In the genomic region with DNA sequence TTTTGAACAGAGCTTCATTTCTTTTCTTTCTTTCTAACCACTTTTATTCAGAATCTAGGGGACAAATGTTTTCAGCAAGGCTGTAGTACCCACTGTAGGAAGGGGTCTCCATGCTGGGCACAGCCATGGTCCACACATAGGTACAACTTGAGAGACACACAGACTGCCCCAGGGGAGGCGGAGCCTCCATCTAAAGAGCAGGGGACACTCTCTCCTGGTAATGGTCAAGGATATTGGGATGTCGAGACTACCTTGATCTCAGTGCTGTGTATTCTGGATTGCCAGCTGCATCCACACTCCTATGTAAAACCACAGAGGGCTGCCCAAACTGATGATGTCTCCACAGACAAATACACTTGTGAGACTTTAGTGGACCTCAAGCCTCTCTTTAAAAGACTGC, we compare ENCODE assay signal across 19 cellular contexts. TPM values are rescaled to one million over a fixed set of nuclear protein-coding genes. Genes with fewer than 3 reads are reported as not detected.
A peak's percentile ranks its signal among the peaks of the same experiment; 100 is the strongest.
DNase-seq lines count a peak whose midpoint lies in the region; ATAC-seq, FAIRE-seq and TF ChIP-seq lines count a peak whose summit lies in the region.
"Had no signal": no experiment of that assay in that cellular context is flagged by ENCODE, and none has a peak within 500 bp of the region (broad histone marks: within the 10 kb centered on the region; RNA-seq: fewer than 3 reads in every experiment).

No MANE protein-coding gene starts in this region.

- no peak for DNase-seq in activated naive CD4-positive, alpha-beta T cell treated with anti-CD3 and anti-CD28 coated beads, Interleukin-2, amount 50 U/mL, for 16 hours
- DNase-seq in activated CD8-positive, alpha-beta T cell treated with anti-CD3 and anti-CD28 coated beads, Interleukin-2, amount 10 ng/mL, durations not matched to agents 7 days and 5 days, result no peak
- DNase-seq in memory B cell (ENCODE audit: low spot score in 2 of 2) (no peak), urothelium cell line (ENCODE audit: low spot score) (no peak), NCI-H2171 (lab: John Stamatoyannopoulos, UW) (no peak), NCI-H446 treated with DMSO at 0.1 percent for 48 hours (lab: John Stamatoyannopoulos, UW) (no peak)
- DNase-seq: activated CD4-positive, CD25-positive, alpha-beta regulatory T cell treated with anti-CD3 and anti-CD28 coated beads, Interleukin-2, amount 50 U/mL, for 72 hours; amniotic stem cell; Calu3; caudate nucleus; GF-D8; H7; hippocampal formation; NCI-H187 treated with DMSO at 0.1 percent for 48 hours; NCI-H446; SHP77 had no signal

- H3K4me1 Mint-ChIP-seq in activated naive CD4-positive, alpha-beta T cell treated with anti-CD3 and anti-CD28 coated beads, Interleukin-2, amount 50 U/mL, for 24 hours, result peaks cover 83% of the 10 kb centered on the region
- H3K4me1 Mint-ChIP-seq in activated CD8-positive, alpha-beta T cell treated with anti-CD3 and anti-CD28 coated beads, Interleukin-2, amount 10 ng/mL, durations not matched to agents 7 days and 5 days (ENCODE audit: low read depth), result peaks cover 96% of the 10 kb centered on the region
- H3K4me1 Mint-ChIP-seq in memory B cell, result peaks cover 52% of the 10 kb centered on the region

- H3K27me3 Mint-ChIP-seq in activated naive CD4-positive, alpha-beta T cell treated with anti-CD3 and anti-CD28 coated beads, Interleukin-2, amount 50 U/mL, for 24 hours, result no peaks in the 10 kb centered on the region
- no peaks in the 10 kb centered on the region for H3K27me3 Mint-ChIP-seq in activated CD8-positive, alpha-beta T cell treated with anti-CD3 and anti-CD28 coated beads, Interleukin-2, amount 10 ng/mL, durations not matched to agents 7 days and 5 days (ENCODE audit: low read depth)
- no peaks in the 10 kb centered on the region for H3K27me3 Mint-ChIP-seq in memory B cell

- no peaks in the 10 kb centered on the region for H3K36me3 Mint-ChIP-seq in activated naive CD4-positive, alpha-beta T cell treated with anti-CD3 and anti-CD28 coated beads, Interleukin-2, amount 50 U/mL, for 24 hours
- peaks cover 24% of the 10 kb centered on the region for H3K36me3 Mint-ChIP-seq in activated CD8-positive, alpha-beta T cell treated with anti-CD3 and anti-CD28 coated beads, Interleukin-2, amount 10 ng/mL, durations not matched to agents 7 days and 5 days (ENCODE audit: low read depth)
- peaks cover 2% of the 10 kb centered on the region for H3K36me3 Mint-ChIP-seq in memory B cell

- H3K4me3 Mint-ChIP-seq in activated naive CD4-positive, alpha-beta T cell treated with anti-CD3 and anti-CD28 coated beads, Interleukin-2, amount 50 U/mL, for 24 hours, result no peak overlapping the region
- peak overlapping the region; percentile 97 for H3K4me3 Mint-ChIP-seq in activated CD8-positive, alpha-beta T cell treated with anti-CD3 and anti-CD28 coated beads, Interleukin-2, amount 10 ng/mL, durations not matched to agents 7 days and 5 days
- H3K4me3 Mint-ChIP-seq in memory B cell, result peak overlapping the region; percentile 52

- H3K27ac Mint-ChIP-seq in activated naive CD4-positive, alpha-beta T cell treated with anti-CD3 and anti-CD28 coated beads, Interleukin-2, amount 50 U/mL, for 24 hours, result peak overlapping the region; percentile 86
- H3K27ac Mint-ChIP-seq in activated CD8-positive, alpha-beta T cell treated with anti-CD3 and anti-CD28 coated beads, Interleukin-2, amount 10 ng/mL, durations not matched to agents 7 days and 5 days, result peak overlapping the region; percentile 89
- H3K27ac Mint-ChIP-seq in memory B cell, result peak overlapping the region; percentile 99

- peak; percentile 35 for FAIRE-seq in urothelium cell line (lab: Jason Lieb, UNC)

- CTCF ChIA-PET in activated CD8-positive, alpha-beta T cell treated with anti-CD3 and anti-CD28 coated beads, Interleukin-2, amount 10 ng/mL, durations not matched to agents 7 days and 5 days (lab: Charles Lee), result interaction anchor here (0.7 to 7.2 kb wide), 9 partner anchors 10 to 347 kb away, joined by 3 to 114 read pairs (median 5); a partner anchor contains a TSS

- H3K9me3 Mint-ChIP-seq in activated naive CD4-positive, alpha-beta T cell treated with anti-CD3 and anti-CD28 coated beads, Interleukin-2, amount 50 U/mL, for 24 hours, result no peaks in the 10 kb centered on the region
- no peaks in the 10 kb centered on the region for H3K9me3 Mint-ChIP-seq in activated CD8-positive, alpha-beta T cell treated with anti-CD3 and anti-CD28 coated beads, Interleukin-2, amount 10 ng/mL, durations not matched to agents 7 days and 5 days (ENCODE audit: insufficient read depth)
- no peaks in the 10 kb centered on the region for H3K9me3 Mint-ChIP-seq in memory B cell

- no peak for ATAC-seq in activated CD8-positive, alpha-beta T cell treated with anti-CD3 and anti-CD28 coated beads, Interleukin-2, amount 10 ng/mL, durations not matched to agents 7 days and 5 days
- ATAC-seq in memory B cell (ENCODE audit: low read depth) (no peak), SK-N-SH treated with all-trans-retinoic acid at 6 μM for 48 hours (no peak)

- POLR2A ChIA-PET in activated CD8-positive, alpha-beta T cell treated with anti-CD3 and anti-CD28 coated beads, Interleukin-2, amount 10 ng/mL, durations not matched to agents 7 days and 5 days (lab: Charles Lee), result interaction anchor here (0.6 to 2.4 kb wide), 4 partner anchors 74 to 516 kb away, joined by 3 to 5 read pairs (median 4); a partner anchor contains a TSS

TF ChIP-seq in SK-N-SH treated with all-trans-retinoic acid at 6 μM for 48 hours, 23 proteins besides CTCF, POLR2A, EP300 and RAD21:
- no peak for TF ChIP-seq BACH2 (CRISPR knock-in tag; IDR thresholded peaks at IDR 0.05; ENCODE audit: borderline replicate concordance)
- no peak for TF ChIP-seq ZFP30 (CRISPR knock-in tag; IDR thresholded peaks at IDR 0.05)
- TF ChIP-seq, protein P1, sequence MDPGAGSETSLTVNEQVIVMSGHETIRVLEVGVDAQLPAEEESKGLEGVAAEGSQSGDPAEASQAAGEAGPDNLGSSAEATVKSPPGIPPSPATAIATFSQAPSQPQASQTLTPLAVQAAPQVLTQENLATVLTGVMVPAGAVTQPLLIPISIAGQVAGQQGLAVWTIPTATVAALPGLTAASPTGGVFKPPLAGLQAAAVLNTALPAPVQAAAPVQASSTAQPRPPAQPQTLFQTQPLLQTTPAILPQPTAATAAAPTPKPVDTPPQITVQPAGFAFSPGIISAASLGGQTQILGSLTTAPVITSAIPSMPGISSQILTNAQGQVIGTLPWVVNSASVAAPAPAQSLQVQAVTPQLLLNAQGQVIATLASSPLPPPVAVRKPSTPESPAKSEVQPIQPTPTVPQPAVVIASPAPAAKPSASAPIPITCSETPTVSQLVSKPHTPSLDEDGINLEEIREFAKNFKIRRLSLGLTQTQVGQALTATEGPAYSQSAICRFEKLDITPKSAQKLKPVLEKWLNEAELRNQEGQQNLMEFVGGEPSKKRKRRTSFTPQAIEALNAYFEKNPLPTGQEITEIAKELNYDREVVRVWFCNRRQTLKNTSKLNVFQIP (CRISPR knock-in tag; IDR thresholded peaks at IDR 0.05; ENCODE audit: borderline replicate concordance, low read depth), result no peak

RNA-seq across cellular contexts. Expression of a gene that starts 2.9 kb away (rescaled TPM):
- total RNA-seq in activated CD8-positive, alpha-beta T cell treated with anti-CD3 and anti-CD28 coated beads, Interleukin-2, amount 10 ng/mL, durations not matched to agents 7 days and 5 days, result 10 to 100 TPM; 77.1 to 80.2 TPM

RNA-seq across cellular contexts. Expression of a gene that starts 38.1 kb away (rescaled TPM):
- 1 to 10 TPM; 6.9 to 8.5 TPM for total RNA-seq in activated CD8-positive, alpha-beta T cell treated with anti-CD3 and anti-CD28 coated beads, Interleukin-2, amount 10 ng/mL, durations not matched to agents 7 days and 5 days
- total RNA-seq: H7, HT1080 had no signal
